Comparison of ENCODE assay signal across 32 cellular contexts in the genomic region with DNA sequence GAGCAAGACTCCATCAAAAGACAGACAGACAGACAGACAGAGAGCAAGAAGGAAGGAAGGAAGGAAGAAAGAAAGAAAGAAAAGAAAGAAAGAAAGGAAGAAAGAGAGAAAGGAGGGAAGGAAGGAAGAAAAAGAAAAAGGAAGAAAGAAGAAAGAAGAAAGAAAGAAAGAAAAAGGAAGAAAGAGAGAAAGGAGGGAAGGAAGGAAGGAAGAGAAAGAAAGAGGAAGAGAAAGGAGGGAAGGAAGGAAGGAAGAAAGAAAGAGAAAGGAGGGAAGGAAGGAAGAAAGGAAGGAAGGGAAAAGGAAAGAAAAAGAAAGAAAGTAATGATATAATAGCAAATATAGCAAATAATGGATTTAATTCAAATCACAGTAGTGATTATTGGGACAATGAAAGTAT. TPM values are rescaled to one million over a fixed set of nuclear protein-coding genes. Genes with fewer than 3 reads are reported as not detected.
"Had no signal": no experiment of that assay in that cellular context is flagged by ENCODE, and none has a peak within 500 bp of the region (broad histone marks: within the 10 kb centered on the region; RNA-seq: fewer than 3 reads in every experiment).

No MANE protein-coding gene starts in this region.

- H3K79me2 ChIP-seq: hepatocyte, parathyroid adenoma had no signal

- H3K9me3 ChIP-seq: esophagus squamous epithelium, psoas muscle, testis had no signal

- H3K9me3 Mint-ChIP-seq: activated naive CD4-positive, alpha-beta T cell treated with anti-CD3 and anti-CD28 coated beads, Interleukin-2, amount 50 U/mL, for 24 hours; activated naive CD8-positive, alpha-beta T cell treated with anti-CD3 and anti-CD28 coated beads, Interleukin-2, amount 50 U/mL, for 24 hours; activated T-helper 17 cell treated with anti-CD3 and anti-CD28 coated beads, Interleukin-2, amount 50 U/mL, for 72 hours; central memory CD8-positive, alpha-beta T cell; natural killer cell; neural progenitor cell; T-cell had no signal

- H2AFZ ChIP-seq: hepatocyte, neural progenitor cell, parathyroid adenoma had no signal

- H3K27me3 ChIP-seq: esophagus squamous epithelium, hepatocyte, neural progenitor cell, testis had no signal

- H3K9ac ChIP-seq: neural progenitor cell, parathyroid adenoma had no signal

- H3K36me3 ChIP-seq: neural progenitor cell had no signal

- FAIRE-seq: bronchial epithelial cell, frontal cortex, kidney, urothelium cell line had no signal

- H3K4me2 ChIP-seq: hepatocyte, neural progenitor cell had no signal

- H3K4me1 Mint-ChIP-seq: activated naive CD4-positive, alpha-beta T cell treated with anti-CD3 and anti-CD28 coated beads, Interleukin-2, amount 50 U/mL, for 24 hours; central memory CD8-positive, alpha-beta T cell; natural killer cell; neural progenitor cell; T-cell had no signal

- H3K4me3 ChIP-seq: esophagus squamous epithelium, hepatocyte, neural progenitor cell, psoas muscle, testis had no signal

- ATAC-seq: activated naive CD8-positive, alpha-beta T cell treated with anti-CD3 and anti-CD28 coated beads, Interleukin-2, amount 50 U/mL, for 24 hours; left colon; natural killer cell; psoas muscle; stimulated activated naive CD8-positive, alpha-beta T cell treated with anti-CD3 and anti-CD28 coated beads, Interleukin-15, Interleukin-2, amounts not matched to agents 100 U/mL and 50 U/mL, for 24 hours; T-cell had no signal

- H3K27ac ChIP-seq: esophagus squamous epithelium, hepatocyte, neural progenitor cell, parathyroid adenoma, psoas muscle, testis had no signal

- H3K4me1 ChIP-seq: parathyroid adenoma had no signal

- H3K27me3 Mint-ChIP-seq: activated naive CD4-positive, alpha-beta T cell treated with anti-CD3 and anti-CD28 coated beads, Interleukin-2, amount 50 U/mL, for 24 hours; activated naive CD8-positive, alpha-beta T cell treated with anti-CD3 and anti-CD28 coated beads, Interleukin-2, amount 50 U/mL, for 24 hours; activated T-helper 17 cell treated with anti-CD3 and anti-CD28 coated beads, Interleukin-2, amount 50 U/mL, for 72 hours; central memory CD8-positive, alpha-beta T cell; T-cell had no signal

- H3K27ac Mint-ChIP-seq: activated naive CD4-positive, alpha-beta T cell treated with anti-CD3 and anti-CD28 coated beads, Interleukin-2, amount 50 U/mL, for 24 hours; activated T-helper 17 cell treated with anti-CD3 and anti-CD28 coated beads, Interleukin-2, amount 50 U/mL, for 72 hours; natural killer cell; neural progenitor cell; T-cell had no signal

- H3K4me3 Mint-ChIP-seq: activated naive CD4-positive, alpha-beta T cell treated with anti-CD3 and anti-CD28 coated beads, Interleukin-2, amount 50 U/mL, for 24 hours; activated naive CD8-positive, alpha-beta T cell treated with anti-CD3 and anti-CD28 coated beads, Interleukin-2, amount 50 U/mL, for 24 hours; activated T-helper 17 cell treated with anti-CD3 and anti-CD28 coated beads, Interleukin-2, amount 50 U/mL, for 72 hours; central memory CD8-positive, alpha-beta T cell; natural killer cell; neural progenitor cell; T-cell had no signal

- H3K36me3 Mint-ChIP-seq: natural killer cell had no signal

- DNase-seq: activated CD4-positive, alpha-beta T cell treated with anti-CD3 and anti-CD28 coated beads for 4 hours; activated CD4-positive, alpha-beta T cell treated with anti-CD3 and anti-CD28 coated beads, Interleukin-2, amount 50 U/mL, for 4 hours; activated CD8-positive, alpha-beta memory T cell treated with anti-CD3 and anti-CD28 coated beads, Interleukin-2, amount 50 U/mL, for 4 hours; activated naive CD8-positive, alpha-beta T cell treated with anti-CD3 and anti-CD28 coated beads, Interleukin-2, amount 50 U/mL, for 24 hours; activated T-cell treated with anti-CD3 and anti-CD28 coated beads, Interleukin-2, amount 50 U/mL, for 1 hour; amygdala; dermis blood vessel endothelial cell; effector CD4-positive, alpha-beta T cell; esophagus squamous epithelium; kidney; left colon; midbrain; natural killer cell; occipital lobe; psoas muscle; stimulated activated CD4-positive, alpha-beta T cell treated with anti-CD3 and anti-CD28 coated beads, Interleukin-15, amount 100 ng/mL, for 24 hours; stimulated activated CD4-positive, alpha-beta T cell treated with anti-CD3 and anti-CD28 coated beads, Interleukin-2, amount 100 ng/mL, for 24 hours; stimulated activated naive CD8-positive, alpha-beta T cell treated with anti-CD3 and anti-CD28 coated beads, Interleukin-15, Interleukin-2, amounts not matched to agents 100 U/mL and 50 U/mL, for 24 hours; T-cell; testis; trophoblast cell had no signal

RNA-seq across cellular contexts. Expression of gene WDR64, which starts 44.6 kb away (rescaled TPM):
- total RNA-seq: activated CD8-positive, alpha-beta memory T cell treated with anti-CD3 and anti-CD28 coated beads for 36 hours; activated T-helper 17 cell treated with anti-CD3 and anti-CD28 coated beads, Interleukin-2, amount 50 U/mL, for 72 hours; bronchial epithelial cell; esophagus squamous epithelium; frontal cortex; kidney; natural killer cell; occipital lobe; psoas muscle; T-helper 2 cell treated with Interferon-gamma antibody and Interleukin-4, amounts not matched to agents 100 ng/mL and 5 ng/mL, for 36 hours had no signal
- polyA plus RNA-seq: hepatocyte, psoas muscle had no signal
